In the genomic region with DNA sequence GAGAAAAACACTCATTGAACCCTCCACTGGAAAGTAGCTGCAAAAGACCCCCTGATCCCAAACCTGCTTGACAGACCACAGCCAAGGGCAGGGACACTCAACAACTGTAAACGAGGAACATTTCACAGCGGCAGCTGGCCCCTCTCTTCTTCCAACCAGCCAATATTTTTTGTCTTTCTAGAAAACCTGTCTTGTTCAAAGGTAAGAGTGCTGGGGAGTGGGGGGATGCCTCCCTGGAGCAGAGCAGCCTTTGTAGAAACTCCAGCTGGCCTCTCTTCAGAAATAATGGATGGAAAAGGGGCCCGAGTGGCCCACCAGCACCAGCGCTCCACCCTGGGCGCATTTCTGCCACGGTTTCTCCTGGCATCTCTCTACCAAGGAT, we compare ENCODE assay signal across 14 cellular contexts.
DNase-seq lines count a peak whose midpoint lies in the region; ATAC-seq and TF ChIP-seq lines count a peak whose summit lies in the region.
"Had no signal": no experiment of that assay in that cellular context is flagged by ENCODE, and none has a peak within 500 bp of the region (broad histone marks: within the 10 kb centered on the region; RNA-seq: fewer than 3 reads in every experiment).

No MANE protein-coding gene starts in this region.

- intact Hi-C loops in transverse colon (cut with DNase I; ENCODE audit: low total_unique reads) = no loop called here

- TF ChIP-seq CTCF in transverse colon (IDR thresholded peaks at IDR 0.05) = no peak

- H3K4me3 Mint-ChIP-seq in T-cell (peak overlapping the region in 2 of 3 donors; percentile 54 to 67), memory B cell (peak overlapping the region; percentile 77)

- DNase-seq in NCI-H2171 treated with DMSO at 0.1 percent for 48 hours (lab: John Stamatoyannopoulos, UW) (peak; percentile 42), NCI-H2171 (lab: John Stamatoyannopoulos, UW) (no peak), T-cell (no peak), memory B cell (ENCODE audit: low spot score in 2 of 2) (peak in 1 of 2 donors; percentile 37), transverse colon (no peak), EL (no peak)
- no peak for DNase-seq in stimulated activated CD4-positive, alpha-beta T cell treated with anti-CD3 and anti-CD28 coated beads, Interleukin-2, amount 100 ng/mL, for 48 hours
- DNase-seq: activated CD4-positive, alpha-beta T cell treated with anti-CD3 and anti-CD28 coated beads, Interleukin-2, amount 50 U/mL, for 4 hours; activated naive CD4-positive, alpha-beta T cell; NCI-H146; NK-92 treated with Interleukin-12 subunit alpha and Interleukin-12 subunit beta, amount 100 ng/mL, for 24 hours; ovary had no signal

- peak; percentile 0 for TF ChIP-seq POLR2A in transverse colon (IDR thresholded peaks at IDR 0.05)

- CTCF ChIA-PET in T-cell (lab: Charles Lee) = interaction anchor here in 1 of 2 donors (0.8 kb wide), 1 partner anchor 24 kb away, joined by 3 read pairs; no protein-coding TSS in a partner anchor

- no peak for ATAC-seq in T-cell (replicated peaks in 1 of 4)
- no peak for ATAC-seq in memory B cell (ENCODE audit: low read depth)
- no peak for ATAC-seq in GM21825 (IDR thresholded peaks at IDR 0.05; ENCODE audit: unreplicated experiment)

- H3K27ac Mint-ChIP-seq in T-cell (peak overlapping the region in 1 of 2 donors; percentile 67), memory B cell (peak overlapping the region; percentile 97)

- H3K4me1 Mint-ChIP-seq in T-cell = peaks cover 11 to 14% (median 13%) of the 10 kb centered on the region in 3 donors
- H3K4me1 Mint-ChIP-seq in memory B cell = peaks cover 37% of the 10 kb centered on the region

- in situ Hi-C loops in transverse colon (cut with MboI; ENCODE audit: low pct_ligation_motif_present in 1 of 4, low pct_unique_long_range_greater_than_20kb in 1 of 4, low sequenced_read_pairs in 3 of 4) = no loop called here

- H3K27me3 Mint-ChIP-seq in T-cell (peaks cover 42 to 64% of the 10 kb centered on the region in 2 donors), memory B cell (no peaks in the 10 kb centered on the region)

- POLR2A ChIA-PET in T-cell (lab: Charles Lee) = no interaction called here

- no peaks in the 10 kb centered on the region for H3K9me3 ChIP-seq in transverse colon

- peak overlapping the region in 1 of 4 donors; percentile 35 for H3K4me3 ChIP-seq in transverse colon
- H3K4me3 ChIP-seq: ovary had no signal

- peaks cover 0 to 17% (median 8%) of the 10 kb centered on the region in 3 donors for H3K9me3 Mint-ChIP-seq in T-cell
- peaks cover 10% of the 10 kb centered on the region for H3K9me3 Mint-ChIP-seq in memory B cell

- H3K27me3 ChIP-seq in transverse colon = peaks cover 68% of the 10 kb centered on the region
- H3K27me3 ChIP-seq: ovary had no signal

- H3K27ac ChIP-seq in transverse colon = peak overlapping the region in 3 of 4 donors; percentile 20 to 57 (median 28)
- H3K27ac ChIP-seq: 22Rv1, ovary had no signal

- no peak for TF ChIP-seq EP300 in transverse colon (IDR thresholded peaks at IDR 0.05; ENCODE audit: low read depth)

- peaks cover 0 to 3% (median 0%) of the 10 kb centered on the region in 4 donors for H3K4me1 ChIP-seq in transverse colon

- WGBS in transverse colon (ENCODE audit: low coverage in 1 of 2), 2 donors = 65% methylated on average over 6 of the region's 6 CpGs; no CpG with 5 or more reads in 1 of the 2 donors

- no peaks in the 10 kb centered on the region for H3K36me3 ChIP-seq in transverse colon
- H3K36me3 ChIP-seq: ovary had no signal

- no peaks in the 10 kb centered on the region for H3K36me3 Mint-ChIP-seq in T-cell
- H3K36me3 Mint-ChIP-seq in memory B cell = peaks cover 12% of the 10 kb centered on the region
